Comparison of ENCODE assay signal across 1 cellular context in genomic region chr12:48890657-48891418, GRCh38.
A peak's percentile ranks its signal among the peaks of the same experiment; 100 is the strongest.
TF ChIP-seq lines count a peak whose summit lies in the region.

No MANE protein-coding gene starts in this region.

TF ChIP-seq in GM12878, 131 proteins besides CTCF, POLR2A, EP300 and RAD21:
- TF ChIP-seq RUNX3 (IDR thresholded peaks at IDR 0.05; ENCODE audit: low read length) = 0 out of 2 replicates have a peak, but pooled peaks have one; percentile 8
- TF ChIP-seq NR2C2 (IDR thresholded peaks at IDR 0.05; ENCODE audit: borderline replicate concordance, control insufficient read depth, insufficient read length, low read depth) = no peak
- TF ChIP-seq EED (IDR thresholded peaks at IDR 0.05; ENCODE audit: low read depth) = 0 out of 2 replicates have a peak, but pooled peaks have one; percentile 26
- no peak for TF ChIP-seq NR2F1 (conservative IDR thresholded peaks at IDR 0.05)
- TF ChIP-seq CHD2 (IDR thresholded peaks at IDR 0.05; ENCODE audit: borderline replicate concordance, low read depth, low read length) = 0 out of 2 replicates have a peak, but pooled peaks have one; percentile 26
- 0 out of 2 replicates have a peak, but pooled peaks have one; percentile 9 for TF ChIP-seq ZNF384 (IDR thresholded peaks at IDR 0.05; ENCODE audit: borderline replicate concordance, low read depth, low read length)
- TF ChIP-seq BHLHE40 (IDR thresholded peaks at IDR 0.05; ENCODE audit: borderline replicate concordance in 1 of 2, low read depth in 2 of 2, low read length in 1 of 2) = 0 out of 4 replicates have a peak, but pooled peaks of 1 of the 2 experiments have one; percentile 30
- peak; percentile 94 for TF ChIP-seq SMC3 (IDR thresholded peaks at IDR 0.05; ENCODE audit: borderline replicate concordance, low read length)
- 0 out of 2 replicates have a peak, but pooled peaks have one; percentile 10 for TF ChIP-seq CREB1 (IDR thresholded peaks at IDR 0.05; ENCODE audit: low read depth)
- 0 out of 2 replicates have a peak, but pooled peaks have one; percentile 25 for TF ChIP-seq NBN (IDR thresholded peaks at IDR 0.05)
- TF ChIP-seq RBBP5 (conservative IDR thresholded peaks at IDR 0.05) = no peak
- TF ChIP-seq FOXK2 (IDR thresholded peaks at IDR 0.05) = no peak
- TF ChIP-seq MEF2A (IDR thresholded peaks at IDR 0.05; ENCODE audit: insufficient read depth, low read depth, low read length) = no peak
- TF ChIP-seq BMI1 (IDR thresholded peaks at IDR 0.05; ENCODE audit: borderline replicate concordance) = 0 out of 2 replicates have a peak, but pooled peaks have one; percentile 26
- TF ChIP-seq REST (IDR thresholded peaks at IDR 0.05; ENCODE audit: low read depth, low read length) = no peak
- TF ChIP-seq BACH1 (IDR thresholded peaks at IDR 0.05; ENCODE audit: borderline replicate concordance) = no peak
- TF ChIP-seq YY1 (IDR thresholded peaks at IDR 0.05; ENCODE audit: low read depth, low read length) = peak; percentile 46; the same call in 1 of the 2 replicates
- 0 out of 2 replicates have a peak, but pooled peaks have one; percentile 50 for TF ChIP-seq LARP7 (IDR thresholded peaks at IDR 0.05)
- no peak for TF ChIP-seq SPI1 (IDR thresholded peaks at IDR 0.05; ENCODE audit: borderline replicate concordance, insufficient read depth, low read depth, low read length)
